ENCODE assay signal across 17 cellular contexts in genomic region chr10:42936580-42936979, GRCh38.
"Had no signal": no experiment of that assay in that cellular context is flagged by ENCODE, and none has a peak within 500 bp of the region (broad histone marks: within the 10 kb centered on the region; RNA-seq: fewer than 3 reads in every experiment).

No MANE protein-coding gene starts in this region.

- H3K36me3 ChIP-seq: esophagus squamous epithelium, gastroesophageal sphincter, tibial artery, upper lobe of left lung, uterus had no signal

- H3K9me3 ChIP-seq: esophagus squamous epithelium, gastroesophageal sphincter, mucosa of descending colon, tibial artery, upper lobe of left lung, uterus had no signal

- H3K4me2 ChIP-seq: smooth muscle cell had no signal

- H3K27ac ChIP-seq: epithelial cell of prostate, esophagus squamous epithelium, gastroesophageal sphincter, tibial artery, upper lobe of left lung, uterus had no signal

- H3K4me3 ChIP-seq: esophagus squamous epithelium, gastroesophageal sphincter, mucosa of descending colon, smooth muscle cell, tibial artery, upper lobe of left lung, uterus had no signal

- H3K4me1 ChIP-seq: uterus had no signal

- DNase-seq: effector memory CD8-positive, alpha-beta T cell; esophagus squamous epithelium; foreskin fibroblast; glutamatergic neuron; islet precursor cell; mammary epithelial cell; mucosa of descending colon; naive thymus-derived CD8-positive, alpha-beta T cell; right cardiac atrium; stimulated activated CD4-positive, alpha-beta T cell treated with anti-CD3 and anti-CD28 coated beads, Interleukin-4, amount 100 ng/mL, for 24 hours; tibial artery; upper lobe of left lung; uterus had no signal

- ATAC-seq: effector memory CD8-positive, alpha-beta T cell; gastroesophageal sphincter; mucosa of descending colon; naive thymus-derived CD8-positive, alpha-beta T cell; right cardiac atrium; stimulated activated memory B cell treated with anti-CD40 and anti-IgM and Interleukin-4, amounts not matched to agents 10 μg/mL and 1 μg/mL and 100 μg/mL, for 72 hours had no signal
